14 cellular contexts compared by ENCODE assay signal in genomic region chr9:107312651-107313050, GRCh38. TPM values are rescaled to one million over a fixed set of nuclear protein-coding genes. Genes with fewer than 3 reads are reported as not detected.
A peak's percentile ranks its signal among the peaks of the same experiment; 100 is the strongest.
DNase-seq lines count a peak whose midpoint lies in the region; ATAC-seq lines count a peak whose summit lies in the region.
"Had no signal": no experiment of that assay in that cellular context is flagged by ENCODE, and none has a peak within 500 bp of the region (broad histone marks: within the 10 kb centered on the region; RNA-seq: fewer than 3 reads in every experiment).

No MANE protein-coding gene starts in this region.

- H3K27me3 ChIP-seq in MG63 = no peaks in the 10 kb centered on the region

- CTCF ChIA-PET in activated CD4-positive, alpha-beta T cell treated with anti-CD3 and anti-CD28 coated beads for 36 hours (lab: Charles Lee) = interaction anchor here (0.7 to 1.2 kb wide), 2 partner anchors 8 to 29 kb away, joined by 3 to 4 read pairs; no protein-coding TSS in a partner anchor

- POLR2A ChIA-PET in activated CD4-positive, alpha-beta T cell treated with anti-CD3 and anti-CD28 coated beads for 36 hours (lab: Charles Lee) = no interaction called here

- ATAC-seq in Right ventricle myocardium superior (ENCODE audit: poor library complexity) = peak; percentile 72
- ATAC-seq in stimulated activated naive CD8-positive, alpha-beta T cell treated with anti-CD3 and anti-CD28 coated beads, Interleukin-15, Interleukin-2, amounts not matched to agents 100 U/mL and 50 U/mL, for 24 hours = no peak
- no peak for ATAC-seq in activated CD4-positive, alpha-beta T cell treated with anti-CD3 and anti-CD28 coated beads for 36 hours

- peak overlapping the region; percentile 33 for H3K27ac Mint-ChIP-seq in dendritic cell treated with granulocyte-macrophage colony-stimulating factor and Interleukin-4, amounts not matched to agents 40 ng/mL and 50 ng/mL, for 4 days
- no peak overlapping the region for H3K27ac Mint-ChIP-seq in activated CD4-positive, alpha-beta T cell treated with anti-CD3 and anti-CD28 coated beads for 36 hours
- H3K27ac Mint-ChIP-seq: activated T-helper 2 cell treated with anti-CD3 and anti-CD28 coated beads, Interferon-gamma antibody, Interleukin-2, Interleukin-4, amounts not matched to agents 10 μg/mL and 5 μg/mL and 100 μg/mL, durations not matched to agents 14 hours and 24 hours and 36 hours had no signal

- H3K4me3 Mint-ChIP-seq in dendritic cell treated with granulocyte-macrophage colony-stimulating factor and Interleukin-4, amounts not matched to agents 40 ng/mL and 50 ng/mL, for 4 days = no peak overlapping the region
- H3K4me3 Mint-ChIP-seq in activated CD4-positive, alpha-beta T cell treated with anti-CD3 and anti-CD28 coated beads for 36 hours = no peak overlapping the region

- H3K36me3 Mint-ChIP-seq in dendritic cell treated with granulocyte-macrophage colony-stimulating factor and Interleukin-4, amounts not matched to agents 40 ng/mL and 50 ng/mL, for 4 days (ENCODE audit: low read depth) = peaks cover 89% of the 10 kb centered on the region
- peaks cover 74% of the 10 kb centered on the region for H3K36me3 Mint-ChIP-seq in activated CD4-positive, alpha-beta T cell treated with anti-CD3 and anti-CD28 coated beads for 36 hours (ENCODE audit: low read depth)

- H3K9me3 ChIP-seq in MG63 = no peaks in the 10 kb centered on the region
- H3K9me3 ChIP-seq: lower lobe of right lung had no signal

- H3K36me3 ChIP-seq in MG63 = peaks cover 79% of the 10 kb centered on the region

- no peak overlapping the region for H3K4me3 ChIP-seq in MG63
- H3K4me3 ChIP-seq: lower lobe of right lung, PC-9 had no signal

- H3K4me1 Mint-ChIP-seq in dendritic cell treated with granulocyte-macrophage colony-stimulating factor and Interleukin-4, amounts not matched to agents 40 ng/mL and 50 ng/mL, for 4 days (ENCODE audit: low read depth) = peaks cover 52% of the 10 kb centered on the region
- peaks cover 70% of the 10 kb centered on the region for H3K4me1 Mint-ChIP-seq in activated CD4-positive, alpha-beta T cell treated with anti-CD3 and anti-CD28 coated beads for 36 hours

- intact Hi-C loops in Right ventricle myocardium superior (cut with DNase I) (no loop called here), cardiac septum (cut with DNase I) (no loop called here)
- intact Hi-C loops in dendritic cell treated with granulocyte-macrophage colony-stimulating factor and Interleukin-4, amounts not matched to agents 40 ng/mL and 50 ng/mL, for 4 days (cut with micrococcal nuclease) = no loop called here
- intact Hi-C loops in activated CD4-positive, alpha-beta T cell treated with anti-CD3 and anti-CD28 coated beads for 36 hours (cut with DNase I, micrococcal nuclease) = no loop called here

- H3K9me3 Mint-ChIP-seq in dendritic cell treated with granulocyte-macrophage colony-stimulating factor and Interleukin-4, amounts not matched to agents 40 ng/mL and 50 ng/mL, for 4 days = peaks cover 10% of the 10 kb centered on the region
- no peaks in the 10 kb centered on the region for H3K9me3 Mint-ChIP-seq in activated CD4-positive, alpha-beta T cell treated with anti-CD3 and anti-CD28 coated beads for 36 hours (ENCODE audit: low read depth)
- H3K9me3 Mint-ChIP-seq: activated T-helper 2 cell treated with anti-CD3 and anti-CD28 coated beads, Interferon-gamma antibody, Interleukin-2, Interleukin-4, amounts not matched to agents 10 μg/mL and 5 μg/mL and 100 μg/mL, durations not matched to agents 14 hours and 24 hours and 36 hours had no signal

- DNase-seq in Right ventricle myocardium superior (peak; percentile 53), cardiac septum (ENCODE audit: low spot score) (no peak), islet precursor cell (peak; percentile 87), MG63 (no peak)
- no peak for DNase-seq in stimulated activated CD4-positive, alpha-beta T cell treated with anti-CD3 and anti-CD28 coated beads, Interleukin-4, amount 100 ng/mL, for 24 hours
- DNase-seq in stimulated activated naive CD8-positive, alpha-beta T cell treated with anti-CD3 and anti-CD28 coated beads, Interleukin-15, Interleukin-2, amounts not matched to agents 100 U/mL and 50 U/mL, for 24 hours = no peak
- DNase-seq in activated CD4-positive, alpha-beta T cell treated with anti-CD3 and anti-CD28 coated beads for 36 hours = no peak
- DNase-seq: activated CD4-positive, alpha-beta T cell treated with anti-CD3 and anti-CD28 coated beads, Interleukin-2, amount 50 U/mL, for 4 hours; lower lobe of right lung; NCI-H446 treated with DMSO at 0.1 percent for 48 hours; PC-9; T-helper 2 cell had no signal

- no peaks in the 10 kb centered on the region for H3K27me3 Mint-ChIP-seq in dendritic cell treated with granulocyte-macrophage colony-stimulating factor and Interleukin-4, amounts not matched to agents 40 ng/mL and 50 ng/mL, for 4 days
- H3K27me3 Mint-ChIP-seq in activated CD4-positive, alpha-beta T cell treated with anti-CD3 and anti-CD28 coated beads for 36 hours = no peaks in the 10 kb centered on the region

RNA-seq across cellular contexts. Expression of gene RAD23B, which starts 29.6 kb away (rescaled TPM):
- total RNA-seq in Right ventricle myocardium superior = 91.8 TPM
- total RNA-seq in cardiac septum = 103 TPM
- total RNA-seq in MG63 (2014; rRNA removed; shearing (Covaris generic); ENCODE audit: low replicate concordance) = 166 and 169 TPM in 2 replicates
- 100 to 1,000 TPM; 114 to 188 TPM for total RNA-seq in activated CD4-positive, alpha-beta T cell treated with anti-CD3 and anti-CD28 coated beads for 36 hours

Comparison
In these comparisons a context has a peak if more than half of its experiments do, and no peak if none do; other contexts are left out.
1. DNase-seq: peak in Right ventricle myocardium superior (single experiment) and islet precursor cell (single experiment); none in cardiac septum (single experiment), stimulated activated CD4-positive, alpha-beta T cell treated with anti-CD3 and anti-CD28 coated beads, Interleukin-4, amount 100 ng/mL, for 24 hours (single experiment), stimulated activated naive CD8-positive, alpha-beta T cell treated with anti-CD3 and anti-CD28 coated beads, Interleukin-15, Interleukin-2, amounts not matched to agents 100 U/mL and 50 U/mL, for 24 hours (single experiment), MG63 (single experiment) and activated CD4-positive, alpha-beta T cell treated with anti-CD3 and anti-CD28 coated beads for 36 hours (single experiment).